In genomic region chr3:123837858-123838257, GRCh38 we compare ENCODE assay signal across 29 cellular contexts. TPM values are rescaled to one million over a fixed set of nuclear protein-coding genes. Genes with fewer than 3 reads are reported as not detected.
"Had no signal": no experiment of that assay in that cellular context is flagged by ENCODE, and none has a peak within 500 bp of the region (broad histone marks: within the 10 kb centered on the region; RNA-seq: fewer than 3 reads in every experiment).

No MANE protein-coding gene starts in this region.

- H3K9ac ChIP-seq: neural progenitor cell, parathyroid adenoma had no signal

- DNase-seq: naive thymus-derived CD8-positive, alpha-beta T cell; nephron progenitor cell; occipital lobe; ovary; posterior cingulate gyrus; psoas muscle; right cardiac atrium; right lobe of liver; sigmoid colon; small intestine; stimulated activated CD4-positive, alpha-beta T cell treated with anti-CD3 and anti-CD28 coated beads, Interleukin-15, amount 100 ng/mL, for 24 hours; stimulated activated CD4-positive, alpha-beta T cell treated with anti-CD3 and anti-CD28 coated beads, Interleukin-2, amount 100 ng/mL, for 24 hours; stimulated activated CD4-positive, alpha-beta T cell treated with anti-CD3 and anti-CD28 coated beads, Interleukin-2, amount 100 ng/mL, for 48 hours; stimulated activated CD4-positive, alpha-beta T cell treated with anti-CD3 and anti-CD28 coated beads, Interleukin-4, amount 100 ng/mL, for 24 hours; stimulated activated naive B cell treated with anti-CD40 and anti-IgM and Interleukin-4, amounts not matched to agents 10 μg/mL and 1 μg/mL and 100 μg/mL, for 72 hours; stimulated activated naive CD4-positive, alpha-beta T cell treated with Interleukin-2 at 50 U/mL for 16 hours; stomach; thyroid gland; trophoblast cell; upper lobe of left lung had no signal

- H3K4me3 Mint-ChIP-seq: naive thymus-derived CD8-positive, alpha-beta T cell; natural killer cell treated with Interleukin-12 subunit alpha and Interleukin-12 subunit beta and Interleukin-15 and Interleukin-18, amount 100 ng/mL, for 72 hours; nephron progenitor cell; neural progenitor cell; stimulated activated effector memory CD8-positive, alpha-beta T cell treated with anti-CD3 and anti-CD28 coated beads, Interleukin-12 subunit alpha, Interleukin-12 subunit beta, amount 100 ng/mL, for 72 hours; stimulated activated naive B cell treated with anti-CD40 and anti-IgM and Interleukin-4, amounts not matched to agents 10 μg/mL and 1 μg/mL and 100 μg/mL, for 72 hours; stimulated activated naive CD8-positive, alpha-beta T cell treated with anti-CD3 and anti-CD28 coated beads, Interleukin-15, Interleukin-2, amounts not matched to agents 100 ng/mL and 50 ng/mL, for 24 hours had no signal

- H3K36me3 Mint-ChIP-seq: stimulated activated effector memory CD8-positive, alpha-beta T cell treated with anti-CD3 and anti-CD28 coated beads, Interleukin-12 subunit alpha, Interleukin-12 subunit beta, amount 100 ng/mL, for 72 hours; stimulated activated naive B cell treated with anti-CD40 and anti-IgM and Interleukin-4, amounts not matched to agents 10 μg/mL and 1 μg/mL and 100 μg/mL, for 72 hours had no signal

- H3K27ac Mint-ChIP-seq: naive thymus-derived CD8-positive, alpha-beta T cell; natural killer cell treated with Interleukin-12 subunit alpha and Interleukin-12 subunit beta and Interleukin-15 and Interleukin-18, amount 100 ng/mL, for 72 hours; nephron progenitor cell; neural progenitor cell; progenitor cell of endocrine pancreas; stimulated activated effector memory CD8-positive, alpha-beta T cell treated with anti-CD3 and anti-CD28 coated beads, Interleukin-12 subunit alpha, Interleukin-12 subunit beta, amount 100 ng/mL, for 72 hours; stimulated activated naive B cell treated with anti-CD40 and anti-IgM and Interleukin-4, amounts not matched to agents 10 μg/mL and 1 μg/mL and 100 μg/mL, for 72 hours; stimulated activated naive CD8-positive, alpha-beta T cell treated with anti-CD3 and anti-CD28 coated beads, Interleukin-15, Interleukin-2, amounts not matched to agents 100 ng/mL and 50 ng/mL, for 24 hours had no signal

- H3K27me3 ChIP-seq: neural progenitor cell, ovary, right lobe of liver, sigmoid colon, stomach, thyroid gland, tibial nerve, upper lobe of left lung, vagina had no signal

- H3K4me1 Mint-ChIP-seq: naive thymus-derived CD8-positive, alpha-beta T cell; nephron progenitor cell; stimulated activated effector memory CD8-positive, alpha-beta T cell treated with anti-CD3 and anti-CD28 coated beads, Interleukin-12 subunit alpha, Interleukin-12 subunit beta, amount 100 ng/mL, for 72 hours had no signal

- ATAC-seq: naive thymus-derived CD8-positive, alpha-beta T cell; natural killer cell treated with Interleukin-12 subunit alpha and Interleukin-12 subunit beta and Interleukin-15 and Interleukin-18, amount 100 ng/mL, for 72 hours; psoas muscle; right cardiac atrium; right lobe of liver; stimulated activated effector memory CD8-positive, alpha-beta T cell treated with anti-CD3 and anti-CD28 coated beads, Interleukin-12 subunit alpha, Interleukin-12 subunit beta, amount 100 ng/mL, for 72 hours; stimulated activated naive B cell treated with anti-CD40 and anti-IgM and Interleukin-4, amounts not matched to agents 10 μg/mL and 1 μg/mL and 100 μg/mL, for 72 hours had no signal

- H3K9me3 ChIP-seq: thyroid gland had no signal

- H3K36me3 ChIP-seq: ovary, right lobe of liver, sigmoid colon, stomach, thoracic aorta, thyroid gland, tibial nerve, upper lobe of left lung, vagina had no signal

- H3K4me3 ChIP-seq: neural progenitor cell, ovary, psoas muscle, right lobe of liver, sigmoid colon, stomach, thoracic aorta, thyroid gland, tibial nerve, upper lobe of left lung, vagina had no signal

- H3K4me1 ChIP-seq: parathyroid adenoma, psoas muscle, right lobe of liver, sigmoid colon, stomach, thyroid gland, tibial nerve, upper lobe of left lung, vagina had no signal

- H3K27me3 Mint-ChIP-seq: progenitor cell of endocrine pancreas; stimulated activated naive B cell treated with anti-CD40 and anti-IgM and Interleukin-4, amounts not matched to agents 10 μg/mL and 1 μg/mL and 100 μg/mL, for 72 hours had no signal

RNA-seq across cellular contexts. Expression of gene MYLK, which starts 46.3 kb away (rescaled TPM):
- total RNA-seq: naive thymus-derived CD8-positive, alpha-beta T cell had no signal
